In genomic region chr2:120175000-120175581, GRCh38 we compare ENCODE assay signal across 8 cellular contexts. TPM values are rescaled to one million over a fixed set of nuclear protein-coding genes. Genes with fewer than 3 reads are reported as not detected.
DNase-seq lines count a peak whose midpoint lies in the region; ATAC-seq and TF ChIP-seq lines count a peak whose summit lies in the region.

No MANE protein-coding gene starts in this region.

- H3K27me3 ChIP-seq in RWPE2 (ENCODE audit: insufficient read depth, poor library complexity, severe bottlenecking) (no peaks in the 10 kb centered on the region), mesenchymal stem cell (ENCODE audit: control insufficient read depth in 1 of 2, insufficient read depth in 1 of 2, low read length in 2 of 2) (no peaks in the 10 kb centered on the region)

- H3K9me3 Mint-ChIP-seq in effector memory CD8-positive, alpha-beta T cell = no peaks in the 10 kb centered on the region

- peak overlapping the region in 1 of 2 donors; percentile 19 for H3K27ac Mint-ChIP-seq in effector memory CD8-positive, alpha-beta T cell

- H2AK5ac ChIP-seq in mesenchymal stem cell (ENCODE audit: low read length, severe bottlenecking) = no peak overlapping the region

- no peak overlapping the region for H3K4me3 Mint-ChIP-seq in effector memory CD8-positive, alpha-beta T cell

- DNase-seq in SIG-M5 treated with dmso at 0.1 percent for 504 hours (lab: John Stamatoyannopoulos, UW; ENCODE audit: unreplicated experiment) (peak; percentile 51), SIG-M5 (lab: John Stamatoyannopoulos, UW) (no peak), LNCaP clone FGC (ENCODE audit: low read depth) (peak; percentile 8), RWPE2 (ENCODE audit: low spot score) (no peak), mesenchymal stem cell (peak; percentile 70)
- peak; percentile 19 to 27 (median 26) for DNase-seq in effector memory CD8-positive, alpha-beta T cell

- H3K36me3 ChIP-seq in RWPE2 (ENCODE audit: low read depth) (no peaks in the 10 kb centered on the region), mesenchymal stem cell (ENCODE audit: control insufficient read depth in 1 of 2, insufficient read depth in 2 of 2, low read depth in 1 of 2, low read length in 2 of 2) (peaks cover 0 to 4% of the 10 kb centered on the region in 2 experiments)

- no peak overlapping the region for H2BK5ac ChIP-seq in mesenchymal stem cell (ENCODE audit: low read depth, low read length, poor library complexity, severe bottlenecking)

- H2AFZ ChIP-seq in mesenchymal stem cell (ENCODE audit: low read depth, low read length) = no peak overlapping the region

- ATAC-seq in RWPE2 (ENCODE audit: low read depth) (no peak), HG03378 (IDR thresholded peaks at IDR 0.05; ENCODE audit: unreplicated experiment) (no peak), GM21360 (IDR thresholded peaks at IDR 0.05; ENCODE audit: unreplicated experiment) (no peak)
- ATAC-seq in effector memory CD8-positive, alpha-beta T cell (replicated peaks) = no peak

- H3K4ac ChIP-seq in mesenchymal stem cell (ENCODE audit: low read depth in 1 of 2, low read length in 2 of 2) = no peak overlapping the region

- H2BK120ac ChIP-seq in mesenchymal stem cell (ENCODE audit: low read depth, low read length) = no peak overlapping the region

- H2BK12ac ChIP-seq in mesenchymal stem cell (ENCODE audit: low read length in 2 of 2) = no peak overlapping the region

- no peak overlapping the region for H3K23ac ChIP-seq in mesenchymal stem cell (ENCODE audit: low read length in 2 of 2)

- H3K18ac ChIP-seq in mesenchymal stem cell (ENCODE audit: low read depth in 1 of 2, low read length in 2 of 2) = no peak overlapping the region

- no peaks in the 10 kb centered on the region for H3K79me1 ChIP-seq in mesenchymal stem cell (replicated peaks; ENCODE audit: low read length, poor library complexity, severe bottlenecking)

- H3K4me1 Mint-ChIP-seq in effector memory CD8-positive, alpha-beta T cell (ENCODE audit: low read depth in 2 of 2) = peaks cover 14 to 16% of the 10 kb centered on the region in 2 donors

- no peak overlapping the region for H3K4me2 ChIP-seq in mesenchymal stem cell (ENCODE audit: low read length, poor library complexity, severe bottlenecking)

- peak overlapping the region; percentile 76 for H3K27ac ChIP-seq in RWPE2 (ENCODE audit: poor library complexity, severe bottlenecking)
- H3K27ac ChIP-seq in mesenchymal stem cell (ENCODE audit: low read length, poor library complexity, severe bottlenecking) = no peak overlapping the region

- 44% methylated on average over 6 of the region's 6 CpGs for WGBS in mesenchymal stem cell

- H2BK15ac ChIP-seq in mesenchymal stem cell (ENCODE audit: low read depth, poor library complexity, severe bottlenecking) = no peak overlapping the region

- H3K4me1 ChIP-seq in RWPE2 (ENCODE audit: insufficient read depth, poor library complexity, severe bottlenecking) (peaks cover 14% of the 10 kb centered on the region), mesenchymal stem cell (ENCODE audit: control insufficient read depth, insufficient read depth, low read depth, low read length) (peaks cover 2% of the 10 kb centered on the region)

- peak; percentile 54 for TF ChIP-seq CTCF in LNCaP clone FGC (IDR thresholded peaks at IDR 0.05; ENCODE audit: control insufficient read depth, extremely low read depth, insufficient read depth)
- peak; percentile 93 for TF ChIP-seq CTCF in RWPE2 (IDR thresholded peaks at IDR 0.05; ENCODE audit: poor library complexity, severe bottlenecking)

- no peak overlapping the region for H3K14ac ChIP-seq in mesenchymal stem cell (ENCODE audit: low read length in 2 of 2)

- no peak overlapping the region for H4K91ac ChIP-seq in mesenchymal stem cell (ENCODE audit: low read length)

- no peaks in the 10 kb centered on the region for H3K9me3 ChIP-seq in RWPE2 (ENCODE audit: severe bottlenecking)
- no peaks in the 10 kb centered on the region for H3K9me3 ChIP-seq in mesenchymal stem cell (ENCODE audit: control insufficient read depth, low read length)

- no peaks in the 10 kb centered on the region for H3K27me3 Mint-ChIP-seq in effector memory CD8-positive, alpha-beta T cell

- H3K9ac ChIP-seq in mesenchymal stem cell (ENCODE audit: low read length) = peak overlapping the region; percentile 71

- no peak overlapping the region for H4K8ac ChIP-seq in mesenchymal stem cell (ENCODE audit: low read length)

- H3K36me3 Mint-ChIP-seq in effector memory CD8-positive, alpha-beta T cell (ENCODE audit: insufficient read depth) = peaks cover 3% of the 10 kb centered on the region

- H3K4me3 ChIP-seq in LNCaP clone FGC (ENCODE audit: low read depth, low read length) (no peak overlapping the region), RWPE2 (ENCODE audit: severe bottlenecking) (no peak overlapping the region), mesenchymal stem cell (ENCODE audit: insufficient read depth in 1 of 2, low read depth in 1 of 2, low read length in 2 of 2) (peak overlapping the region in 1 of 2 experiments; percentile 16)

RNA-seq across cellular contexts. Expression of gene TMEM185B, which starts 48.1 kb away (rescaled TPM):
- polyA plus RNA-seq in mesenchymal stem cell (2013, experiment 1 of 2) = 24.4 TPM
- polyA plus RNA-seq in mesenchymal stem cell (2013, experiment 2 of 2) = 24.2 TPM

Comparison
In these comparisons a context has a peak if more than half of its experiments do, and no peak if none do; other contexts are left out.
1. DNase-seq: peak in SIG-M5 treated with dmso at 0.1 percent for 504 hours (single experiment), LNCaP clone FGC (single experiment), effector memory CD8-positive, alpha-beta T cell (3 of 3) and mesenchymal stem cell (single experiment); none in SIG-M5 (single experiment) and RWPE2 (single experiment).